In genomic region chr5:94746731-94747124, GRCh38 we compare ENCODE assay signal across 9 cellular contexts.
DNase-seq lines count a peak whose midpoint lies in the region; ATAC-seq and TF ChIP-seq lines count a peak whose summit lies in the region.
"Had no signal": no experiment of that assay in that cellular context is flagged by ENCODE, and none has a peak within 500 bp of the region (broad histone marks: within the 10 kb centered on the region; RNA-seq: fewer than 3 reads in every experiment).

No MANE protein-coding gene starts in this region.

- H3K4me2 ChIP-seq in OCI-LY1 (ENCODE audit: low read length), result peak overlapping the region; percentile 27; the same call in 1 of the 2 replicates

- POLR2A ChIA-PET in CD4-positive, alpha-beta T cell (lab: Charles Lee), result no interaction called here

- H3K4me1 Mint-ChIP-seq in stimulated activated memory B cell treated with anti-CD40 and anti-IgM and Interleukin-4, amounts not matched to agents 10 μg/mL and 1 μg/mL and 100 μg/mL, for 72 hours, result peaks cover 50% of the 10 kb centered on the region
- no peaks in the 10 kb centered on the region for H3K4me1 Mint-ChIP-seq in CD4-positive, alpha-beta T cell (ENCODE audit: low read depth)

- DNase-seq in CD4-positive, alpha-beta T cell, result no peak
- DNase-seq in cerebellar cortex (ENCODE audit: low spot score), result no peak
- no peak for DNase-seq in middle frontal gyrus (ENCODE audit: extremely low spot score, low spot score)
- DNase-seq: activated CD8-positive, alpha-beta T cell treated with anti-CD3 and anti-CD28 coated beads, Interleukin-2, amount 10 ng/mL, durations not matched to agents 7 days and 5 days; mucosa of descending colon had no signal

- no peaks in the 10 kb centered on the region for H3K79me2 ChIP-seq in OCI-LY1 (ENCODE audit: insufficient read depth, low read length)

- no peak overlapping the region for H3K4me3 ChIP-seq in OCI-LY1 (ENCODE audit: low read depth, low read length, poor library complexity, severe bottlenecking)
- H3K4me3 ChIP-seq: mucosa of descending colon had no signal

- no peaks in the 10 kb centered on the region for H3K27me3 ChIP-seq in OCI-LY1 (ENCODE audit: insufficient read depth, low read length)
- no peaks in the 10 kb centered on the region for H3K27me3 ChIP-seq in CD4-positive, alpha-beta T cell (ENCODE audit: control insufficient read depth, insufficient read depth, low read length)

- peaks cover 75% of the 10 kb centered on the region for H3K4me1 ChIP-seq in OCI-LY1 (ENCODE audit: insufficient read depth, low read length, severe bottlenecking)

- ATAC-seq in GM19043 (IDR thresholded peaks at IDR 0.05; ENCODE audit: low read depth, unreplicated experiment) (peak; percentile 45), HG03025 (IDR thresholded peaks at IDR 0.05; ENCODE audit: low FRiP score, unreplicated experiment) (peak; percentile 50)
- peak; percentile 80 for ATAC-seq in stimulated activated memory B cell treated with anti-CD40 and anti-IgM and Interleukin-4, amounts not matched to agents 10 μg/mL and 1 μg/mL and 100 μg/mL, for 72 hours
- ATAC-seq in CD4-positive, alpha-beta T cell (ENCODE audit: poor library complexity), result no peak
- ATAC-seq: activated CD8-positive, alpha-beta T cell treated with anti-CD3 and anti-CD28 coated beads, Interleukin-2, amount 10 ng/mL, durations not matched to agents 7 days and 5 days; mucosa of descending colon had no signal

- CTCF ChIA-PET in CD4-positive, alpha-beta T cell (lab: Charles Lee), result no interaction called here

- intact Hi-C loops in CD4-positive, alpha-beta T cell (cut with DNase I, micrococcal nuclease), result no loop called here

- no peaks in the 10 kb centered on the region for H4K20me1 ChIP-seq in OCI-LY1 (ENCODE audit: insufficient read depth, low read length)

- H3K36me3 ChIP-seq in OCI-LY1 (ENCODE audit: insufficient read depth, low read length), result no peaks in the 10 kb centered on the region

- no peaks in the 10 kb centered on the region for H3F3A ChIP-seq in OCI-LY1 (ENCODE audit: insufficient read depth, low read length)

- no peaks in the 10 kb centered on the region for H3K27me3 Mint-ChIP-seq in stimulated activated memory B cell treated with anti-CD40 and anti-IgM and Interleukin-4, amounts not matched to agents 10 μg/mL and 1 μg/mL and 100 μg/mL, for 72 hours
- H3K27me3 Mint-ChIP-seq in CD4-positive, alpha-beta T cell, result peaks cover 4% of the 10 kb centered on the region

- H3K9me3 Mint-ChIP-seq in stimulated activated memory B cell treated with anti-CD40 and anti-IgM and Interleukin-4, amounts not matched to agents 10 μg/mL and 1 μg/mL and 100 μg/mL, for 72 hours, result no peaks in the 10 kb centered on the region
- H3K9me3 Mint-ChIP-seq in CD4-positive, alpha-beta T cell, result no peaks in the 10 kb centered on the region

- H2AFZ ChIP-seq in OCI-LY1 (ENCODE audit: low read length), result no peak overlapping the region

- TF ChIP-seq CTCF in OCI-LY1 (IDR thresholded peaks at IDR 0.05; ENCODE audit: low read length), result no peak
- TF ChIP-seq CTCF in CD4-positive, alpha-beta T cell (IDR thresholded peaks at IDR 0.05), result no peak

- no peaks in the 10 kb centered on the region for H3K9me2 ChIP-seq in OCI-LY1 (ENCODE audit: low read depth, low read length)

- H3K36me3 Mint-ChIP-seq in stimulated activated memory B cell treated with anti-CD40 and anti-IgM and Interleukin-4, amounts not matched to agents 10 μg/mL and 1 μg/mL and 100 μg/mL, for 72 hours, result no peaks in the 10 kb centered on the region
- no peaks in the 10 kb centered on the region for H3K36me3 Mint-ChIP-seq in CD4-positive, alpha-beta T cell (ENCODE audit: low read depth)

- H3K27ac Mint-ChIP-seq in stimulated activated memory B cell treated with anti-CD40 and anti-IgM and Interleukin-4, amounts not matched to agents 10 μg/mL and 1 μg/mL and 100 μg/mL, for 72 hours, result peak overlapping the region; percentile 88
- H3K27ac Mint-ChIP-seq in CD4-positive, alpha-beta T cell, result no peak overlapping the region
- H3K27ac Mint-ChIP-seq: activated CD8-positive, alpha-beta T cell treated with anti-CD3 and anti-CD28 coated beads, Interleukin-2, amount 10 ng/mL, durations not matched to agents 7 days and 5 days had no signal

- no peaks in the 10 kb centered on the region for H3K9me3 ChIP-seq in OCI-LY1 (ENCODE audit: low read length)
- no peaks in the 10 kb centered on the region for H3K9me3 ChIP-seq in CD4-positive, alpha-beta T cell (ENCODE audit: control insufficient read depth, low read length)
- H3K9me3 ChIP-seq: mucosa of descending colon had no signal

- peak overlapping the region; percentile 54 for H3K27ac ChIP-seq in OCI-LY1 (ENCODE audit: low read depth, low read length, poor library complexity, severe bottlenecking)
- no peak overlapping the region for H3K27ac ChIP-seq in CD4-positive, alpha-beta T cell (ENCODE audit: low read depth, low read length)

- peak overlapping the region; percentile 15 for H3K4me3 Mint-ChIP-seq in stimulated activated memory B cell treated with anti-CD40 and anti-IgM and Interleukin-4, amounts not matched to agents 10 μg/mL and 1 μg/mL and 100 μg/mL, for 72 hours
- no peak overlapping the region for H3K4me3 Mint-ChIP-seq in CD4-positive, alpha-beta T cell
- H3K4me3 Mint-ChIP-seq: activated CD8-positive, alpha-beta T cell treated with anti-CD3 and anti-CD28 coated beads, Interleukin-2, amount 10 ng/mL, durations not matched to agents 7 days and 5 days had no signal

- H3K9ac ChIP-seq in OCI-LY1 (ENCODE audit: low read length), result no peak overlapping the region
